Comparison of ENCODE assay signal across 1 cellular context in genomic region chr1:74780600-74780999, GRCh38.
TF ChIP-seq lines count a peak whose summit lies in the region.

No MANE protein-coding gene starts in this region.

TF ChIP-seq in HepG2, 621 proteins besides CTCF, POLR2A, EP300 and RAD21 (continued from another document):
- no peak for TF ChIP-seq TRIM22 (IDR thresholded peaks at IDR 0.05)
- no peak for TF ChIP-seq EHMT2 (IDR thresholded peaks at IDR 0.05; ENCODE audit: borderline replicate concordance, low read depth, low read length)
- TF ChIP-seq ZBTB43 (CRISPR knock-in tag; conservative IDR thresholded peaks at IDR 0.05) = no peak
